In genomic region chr10:517236-517635, GRCh38 we compare ENCODE assay signal across 22 cellular contexts.
DNase-seq lines count a peak whose midpoint lies in the region; ATAC-seq and TF ChIP-seq lines count a peak whose summit lies in the region.
"Had no signal": no experiment of that assay in that cellular context is flagged by ENCODE, and none has a peak within 500 bp of the region (broad histone marks: within the 10 kb centered on the region; RNA-seq: fewer than 3 reads in every experiment).

No MANE protein-coding gene starts in this region.

- intact Hi-C loops in mammary epithelial cell (cut with micrococcal nuclease), result loop anchor here (10.0 kb wide), 1 partner anchor 558 kb away; no protein-coding TSS in a partner anchor

- H3K36me3 Mint-ChIP-seq in neural crest cell (ENCODE audit: low read depth), result peaks cover 2% of the 10 kb centered on the region
- H3K36me3 Mint-ChIP-seq in activated naive CD8-positive, alpha-beta T cell treated with anti-CD3 and anti-CD28 coated beads, Interleukin-2, amount 50 U/mL, for 24 hours (ENCODE audit: low read depth), result no peaks in the 10 kb centered on the region
- H3K36me3 Mint-ChIP-seq: activated naive CD4-positive, alpha-beta T cell treated with anti-CD3 and anti-CD28 coated beads, Interleukin-2, amount 50 U/mL, for 24 hours; CD8-positive, alpha-beta T cell; naive thymus-derived CD4-positive, alpha-beta T cell had no signal

- peaks cover 13% of the 10 kb centered on the region for H3K9me3 ChIP-seq in mammary epithelial cell (replicated peaks; ENCODE audit: insufficient read depth, low read length)
- H3K9me3 ChIP-seq: left lung, suprapubic skin had no signal

- no peaks in the 10 kb centered on the region for H3K4me1 ChIP-seq in mammary epithelial cell (ENCODE audit: insufficient read depth, low read length)
- H3K4me1 ChIP-seq: left lung had no signal

- ATAC-seq in HG03175 (IDR thresholded peaks at IDR 0.05; ENCODE audit: unreplicated experiment), result no peak
- ATAC-seq in activated naive CD8-positive, alpha-beta T cell treated with anti-CD3 and anti-CD28 coated beads, Interleukin-2, amount 50 U/mL, for 24 hours, result no peak
- ATAC-seq: activated CD8-positive, alpha-beta T cell treated with anti-CD3 and anti-CD28 coated beads for 36 hours; activated T-helper 17 cell treated with anti-CD3 and anti-CD28 coated beads, Interleukin-2, amount 50 U/mL, for 72 hours; CD8-positive, alpha-beta T cell; left lung; naive thymus-derived CD4-positive, alpha-beta T cell had no signal

- dilution Hi-C loops in mammary epithelial cell (cut with HindIII; ENCODE audit: low sequenced_read_pairs), result no loop called here

- 79% methylated on average over 5 of the region's 8 CpGs for WGBS in mammary epithelial cell (ENCODE audit: low coverage, missing lambda C conversion rate)

- no peak overlapping the region for H3K9ac ChIP-seq in mammary epithelial cell (ENCODE audit: insufficient read depth, low read length)

- TF ChIP-seq CTCF in neural crest cell (conservative IDR thresholded peaks at IDR 0.05) (no peak), mammary epithelial cell (conservative IDR thresholded peaks at IDR 0.05 in 1 of 2, IDR thresholded peaks at IDR 0.05 in 1 of 2; ENCODE audit: extremely low read depth in 1 of 2, insufficient read depth in 1 of 2, low read depth in 1 of 2, low read length in 2 of 2) (no peak)

- H3K4me3 Mint-ChIP-seq in neural crest cell, result no peak overlapping the region
- H3K4me3 Mint-ChIP-seq in activated naive CD8-positive, alpha-beta T cell treated with anti-CD3 and anti-CD28 coated beads, Interleukin-2, amount 50 U/mL, for 24 hours, result no peak overlapping the region
- H3K4me3 Mint-ChIP-seq: activated CD8-positive, alpha-beta T cell treated with anti-CD3 and anti-CD28 coated beads for 36 hours; activated naive CD4-positive, alpha-beta T cell treated with anti-CD3 and anti-CD28 coated beads, Interleukin-2, amount 50 U/mL, for 24 hours; activated T-helper 17 cell treated with anti-CD3 and anti-CD28 coated beads, Interleukin-2, amount 50 U/mL, for 72 hours; CD8-positive, alpha-beta T cell; dendritic cell treated with granulocyte-macrophage colony-stimulating factor and Interleukin-4, amounts not matched to agents 40 ng/mL and 50 ng/mL, for 4 days; naive thymus-derived CD4-positive, alpha-beta T cell had no signal

- H3K36me3 ChIP-seq in mammary epithelial cell (ENCODE audit: insufficient read depth, low read length), result no peaks in the 10 kb centered on the region
- H3K36me3 ChIP-seq: left lung, suprapubic skin had no signal

- no peak overlapping the region for H3K4me3 ChIP-seq in mammary epithelial cell (replicated peaks in 1 of 3; ENCODE audit: insufficient read depth in 1 of 3, low read depth in 2 of 3, low read length in 3 of 3)
- H3K4me3 ChIP-seq: left lung, suprapubic skin had no signal

- peaks cover 70% of the 10 kb centered on the region for H3K4me1 Mint-ChIP-seq in neural crest cell
- no peaks in the 10 kb centered on the region for H3K4me1 Mint-ChIP-seq in activated naive CD8-positive, alpha-beta T cell treated with anti-CD3 and anti-CD28 coated beads, Interleukin-2, amount 50 U/mL, for 24 hours

- BruUV-seq in mammary epithelial cell (replicated peaks; lab: Mats Ljungman, UMichigan), result no TSS peak

- no peaks in the 10 kb centered on the region for H3K79me2 ChIP-seq in mammary epithelial cell (ENCODE audit: insufficient read depth, low read length)

- CTCF ChIA-PET in mammary epithelial cell (lab: Charles Lee; ENCODE audit: low non-redundant PET), result no interaction called here

- DNase-seq in NCI-H2171 treated with DMSO at 0.1 percent for 48 hours (lab: John Stamatoyannopoulos, UW) (peak; percentile 38), NCI-H2171 (lab: John Stamatoyannopoulos, UW) (no peak), neural crest cell (ENCODE audit: low read depth, low spot score) (no peak), mammary epithelial cell (no peak), KG1 (lab: John Stamatoyannopoulos, UW) (no peak)
- no peak for DNase-seq in activated naive CD8-positive, alpha-beta T cell treated with anti-CD3 and anti-CD28 coated beads, Interleukin-2, amount 50 U/mL, for 24 hours
- DNase-seq: activated CD4-positive, alpha-beta T cell treated with anti-CD3 and anti-CD28 coated beads for 1 hour; activated CD8-positive, alpha-beta T cell treated with anti-CD3 and anti-CD28 coated beads for 36 hours; CD8-positive, alpha-beta T cell; DMS153; GOT3; naive thymus-derived CD4-positive, alpha-beta T cell; NCI-H524 treated with DMSO at 0.1 percent for 48 hours; retina; stimulated activated CD4-positive, alpha-beta T cell treated with anti-CD3 and anti-CD28 coated beads, Interleukin-2, amount 100 ng/mL, for 48 hours had no signal

- H3K27ac Mint-ChIP-seq in neural crest cell (ENCODE audit: unreplicated experiment), result peak overlapping the region; percentile 93
- H3K27ac Mint-ChIP-seq in activated naive CD8-positive, alpha-beta T cell treated with anti-CD3 and anti-CD28 coated beads, Interleukin-2, amount 50 U/mL, for 24 hours, result no peak overlapping the region
- H3K27ac Mint-ChIP-seq: activated CD8-positive, alpha-beta T cell treated with anti-CD3 and anti-CD28 coated beads for 36 hours; activated naive CD4-positive, alpha-beta T cell treated with anti-CD3 and anti-CD28 coated beads, Interleukin-2, amount 50 U/mL, for 24 hours; activated T-helper 17 cell treated with anti-CD3 and anti-CD28 coated beads, Interleukin-2, amount 50 U/mL, for 72 hours; CD8-positive, alpha-beta T cell; dendritic cell treated with granulocyte-macrophage colony-stimulating factor and Interleukin-4, amounts not matched to agents 40 ng/mL and 50 ng/mL, for 4 days; naive thymus-derived CD4-positive, alpha-beta T cell had no signal

- H4K20me1 ChIP-seq in mammary epithelial cell (ENCODE audit: insufficient read depth, low read length), result no peaks in the 10 kb centered on the region

- H3K9me3 Mint-ChIP-seq in neural crest cell, result no peaks in the 10 kb centered on the region
- no peaks in the 10 kb centered on the region for H3K9me3 Mint-ChIP-seq in activated naive CD8-positive, alpha-beta T cell treated with anti-CD3 and anti-CD28 coated beads, Interleukin-2, amount 50 U/mL, for 24 hours
- H3K9me3 Mint-ChIP-seq: activated CD8-positive, alpha-beta T cell treated with anti-CD3 and anti-CD28 coated beads for 36 hours; activated naive CD4-positive, alpha-beta T cell treated with anti-CD3 and anti-CD28 coated beads, Interleukin-2, amount 50 U/mL, for 24 hours; activated T-helper 17 cell treated with anti-CD3 and anti-CD28 coated beads, Interleukin-2, amount 50 U/mL, for 72 hours; CD8-positive, alpha-beta T cell; dendritic cell treated with granulocyte-macrophage colony-stimulating factor and Interleukin-4, amounts not matched to agents 40 ng/mL and 50 ng/mL, for 4 days; naive thymus-derived CD4-positive, alpha-beta T cell had no signal

- H3K27me3 Mint-ChIP-seq in neural crest cell (ENCODE audit: low read depth), result peaks cover 2% of the 10 kb centered on the region
- peaks cover 3% of the 10 kb centered on the region for H3K27me3 Mint-ChIP-seq in activated naive CD8-positive, alpha-beta T cell treated with anti-CD3 and anti-CD28 coated beads, Interleukin-2, amount 50 U/mL, for 24 hours
- H3K27me3 Mint-ChIP-seq: activated CD8-positive, alpha-beta T cell treated with anti-CD3 and anti-CD28 coated beads for 36 hours; activated T-helper 17 cell treated with anti-CD3 and anti-CD28 coated beads, Interleukin-2, amount 50 U/mL, for 72 hours had no signal

- H2AFZ ChIP-seq in mammary epithelial cell (ENCODE audit: low read depth, low read length), result no peak overlapping the region

- no peaks in the 10 kb centered on the region for H3K27me3 ChIP-seq in mammary epithelial cell (ENCODE audit: insufficient read depth, low read length)
- H3K27me3 ChIP-seq: left lung, suprapubic skin had no signal

- in situ Hi-C loops in mammary epithelial cell (cut with MboI; ENCODE audit: low sequenced_read_pairs in 2 of 2), result loop anchor here in 1 of 2 donors (25.0 kb wide), 1 partner anchor 270 kb away; no protein-coding TSS in a partner anchor

- H3K4me2 ChIP-seq in mammary epithelial cell (ENCODE audit: insufficient read depth, low read depth, low read length), result no peak overlapping the region

- peak overlapping the region; percentile 14 for H3K27ac ChIP-seq in cingulate gyrus (ENCODE audit: low read depth, low read length)
- H3K27ac ChIP-seq in mammary epithelial cell (ENCODE audit: insufficient read depth, low read depth, low read length), result no peak overlapping the region
- H3K27ac ChIP-seq: left lung, suprapubic skin had no signal
